ENCODE assay signal across 7 cellular contexts in the genomic region with DNA sequence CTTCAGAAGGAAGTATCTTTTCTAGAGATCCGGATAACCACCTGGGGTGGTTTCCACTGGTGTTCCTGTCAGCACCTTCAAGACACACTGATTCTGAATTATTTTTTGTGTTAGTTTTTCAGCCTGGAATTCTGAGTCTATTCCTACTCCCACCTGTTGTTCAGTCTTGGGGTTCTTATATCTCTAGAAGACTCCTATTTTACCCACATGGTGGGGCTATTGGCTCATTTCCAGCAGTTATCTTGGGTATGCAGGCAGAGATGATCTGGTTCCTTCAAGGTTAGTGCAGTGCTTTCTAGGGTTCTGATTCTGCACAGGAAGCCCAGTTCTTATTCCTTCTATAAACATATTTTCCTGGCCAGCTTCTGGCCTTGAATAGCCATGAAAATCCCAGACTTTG.
DNase-seq lines count a peak whose midpoint lies in the region; TF ChIP-seq lines count a peak whose summit lies in the region.

No MANE protein-coding gene starts in this region.

- H3K27me3 Mint-ChIP-seq in chondrocyte (ENCODE audit: low read depth): no peaks in the 10 kb centered on the region

- peaks cover 4% of the 10 kb centered on the region for H3K4me1 Mint-ChIP-seq in chondrocyte (ENCODE audit: low read depth)

- H3K27ac Mint-ChIP-seq in chondrocyte (ENCODE audit: unreplicated experiment): no peak overlapping the region

- TF ChIP-seq CTCF in GM12864 (IDR thresholded peaks at IDR 0.05; ENCODE audit: low read depth, low read length, missing control alignments) (peak; percentile 44), chondrocyte (IDR thresholded peaks at IDR 0.05) (peak; percentile 69)

- in situ Hi-C loops in G401 (cut with HindIII; ENCODE audit: low sequenced_read_pairs): no loop called here

- H3K36me3 Mint-ChIP-seq in chondrocyte (ENCODE audit: low read depth): no peaks in the 10 kb centered on the region

- H3K9me3 Mint-ChIP-seq in chondrocyte (ENCODE audit: low read depth): no peaks in the 10 kb centered on the region

- H3K4me3 ChIP-seq in GM12864 (ENCODE audit: low read depth, low read length): no peak overlapping the region

- no peak overlapping the region for H3K4me3 Mint-ChIP-seq in chondrocyte (ENCODE audit: unreplicated experiment)

- DNase-seq in GM12864 (ENCODE audit: low read depth) (peak; percentile 8), HS-27A (ENCODE audit: low read depth) (peak; percentile 50), RPMI8226 (peak; percentile 16), chondrocyte (ENCODE audit: low spot score) (no peak), putamen (ENCODE audit: low spot score) (peak; percentile 67), GM19238 (ENCODE audit: insufficient read length, low spot score) (no peak), G401 (ENCODE audit: low spot score) (no peak)

Comparison
In these comparisons a context has a peak if more than half of its experiments do, and no peak if none do; other contexts are left out.
1. DNase-seq: peak in GM12864 (single experiment), HS-27A (single experiment), RPMI8226 (single experiment) and putamen (single experiment); none in chondrocyte (single experiment), GM19238 (single experiment) and G401 (single experiment).